17 cellular contexts compared by ENCODE assay signal in genomic region chr6:139605350-139605749, GRCh38.
DNase-seq lines count a peak whose midpoint lies in the region; TF ChIP-seq lines count a peak whose summit lies in the region.
"Had no signal": no experiment of that assay in that cellular context is flagged by ENCODE, and none has a peak within 500 bp of the region (broad histone marks: within the 10 kb centered on the region; RNA-seq: fewer than 3 reads in every experiment).

No MANE protein-coding gene starts in this region.

- TF ChIP-seq CTCF in fibroblast of the aortic adventitia (IDR thresholded peaks at IDR 0.05; ENCODE audit: insufficient read depth, low read length) = no peak

- DNase-seq in HCEC 1CT = peak; percentile 96
- peak; percentile 95 for DNase-seq in amniotic epithelial cell (ENCODE audit: low read depth)
- DNase-seq in fibroblast of the aortic adventitia (ENCODE audit: low read depth) = peak; percentile 98
- DNase-seq in stromal cell of bone marrow (ENCODE audit: low read depth) = peak; percentile 82
- no peak for DNase-seq in DMS 273 (lab: John Stamatoyannopoulos, UW; ENCODE audit: unreplicated experiment)
- DNase-seq in hypothalamus (lab: John Stamatoyannopoulos, UW) = no peak
- DNase-seq in HK-2 (ENCODE audit: unreplicated experiment) = no peak
- DNase-seq: activated CD8-positive, alpha-beta memory T cell treated with anti-CD3 and anti-CD28 coated beads for 24 hours; DMS79 treated with DMSO at 0.1 percent for 48 hours; KBM-7; left cardiac atrium; NCI-H1417 treated with DMSO at 0.1 percent for 48 hours; NCI-H2227 treated with DMSO at 0.1 percent for 48 hours; NK-92 treated with Interleukin-12 subunit alpha and Interleukin-12 subunit beta, amount 100 ng/mL, for 24 hours; T-helper 1 cell had no signal

- H3K4me3 ChIP-seq in fibroblast of the aortic adventitia (ENCODE audit: low read depth, low read length) = no peak overlapping the region
- H3K4me3 ChIP-seq: smooth muscle cell, thoracic aorta had no signal

Comparison
In these comparisons a context has a peak if more than half of its experiments do, and no peak if none do; other contexts are left out.
1. DNase-seq: peak in HCEC 1CT (single experiment), amniotic epithelial cell (single experiment), fibroblast of the aortic adventitia (single experiment) and stromal cell of bone marrow (single experiment); none in DMS 273 (single experiment), hypothalamus (0 of 51) and HK-2 (single experiment).